8 cellular contexts compared by ENCODE assay signal in genomic region chr20:35662541-35662940, GRCh38. TPM values are rescaled to one million over a fixed set of nuclear protein-coding genes. Genes with fewer than 3 reads are reported as not detected.
DNase-seq lines count a peak whose midpoint lies in the region; ATAC-seq and TF ChIP-seq lines count a peak whose summit lies in the region.

No MANE protein-coding gene starts in this region.

- H3K4me1 ChIP-seq in Loucy (ENCODE audit: insufficient read depth, low read length, poor library complexity, severe bottlenecking), result peaks cover 41% of the 10 kb centered on the region

- H3K4me3 Mint-ChIP-seq in CD14-positive monocyte (peak overlapping the region in 1 of 2 donors; percentile 52), chondrocyte (ENCODE audit: unreplicated experiment) (peak overlapping the region; percentile 92)

- H3K79me2 ChIP-seq in Loucy (ENCODE audit: insufficient read depth, low read length) (peaks cover 73% of the 10 kb centered on the region), neural cell (replicated peaks; ENCODE audit: insufficient read depth, low read length) (peaks cover 69% of the 10 kb centered on the region)

- H3K4me1 Mint-ChIP-seq in CD14-positive monocyte (peaks cover 43% of the 10 kb centered on the region), chondrocyte (ENCODE audit: low read depth) (peaks cover 56% of the 10 kb centered on the region)

- peaks cover 0 to 1% of the 10 kb centered on the region in 2 donors for H3K36me3 Mint-ChIP-seq in CD14-positive monocyte
- no peaks in the 10 kb centered on the region for H3K36me3 Mint-ChIP-seq in chondrocyte (ENCODE audit: low read depth)

- TF ChIP-seq EP300 in neural cell (conservative IDR thresholded peaks at IDR 0.05; ENCODE audit: poor library complexity, severe bottlenecking), result no peak

- H4K20me1 ChIP-seq in Loucy (ENCODE audit: insufficient read depth, low read length, poor library complexity, severe bottlenecking), result peaks cover 69% of the 10 kb centered on the region
- peaks cover 7% of the 10 kb centered on the region for H4K20me1 ChIP-seq in neural cell (ENCODE audit: insufficient read depth)

- TF ChIP-seq RAD21 in neural cell (conservative IDR thresholded peaks at IDR 0.05), result no peak

- H2AFZ ChIP-seq in Loucy (ENCODE audit: low read length) (no peak overlapping the region), neural cell (ENCODE audit: low read depth, low read length) (no peak overlapping the region)

- H3K27me3 Mint-ChIP-seq in CD14-positive monocyte (ENCODE audit: low read depth in 3 of 3) (no peaks in the 10 kb centered on the region), chondrocyte (ENCODE audit: low read depth) (no peaks in the 10 kb centered on the region)

- no peak for ATAC-seq in HG03139 (IDR thresholded peaks at IDR 0.05; ENCODE audit: unreplicated experiment)

- no peaks in the 10 kb centered on the region for H3K9me3 ChIP-seq in Loucy (ENCODE audit: insufficient read depth, low read depth, low read length)
- no peaks in the 10 kb centered on the region for H3K9me3 ChIP-seq in neural cell (ENCODE audit: low read length)

- intact Hi-C loops in CD14-positive monocyte (cut with micrococcal nuclease), result loop anchor here (2.0 to 10.0 kb wide), 2 partner anchors 46 to 48 kb away; partner anchors contain the start of gene SPAG4 (in 1 of the 2)

- no peaks in the 10 kb centered on the region for H3K36me3 ChIP-seq in Loucy (ENCODE audit: insufficient read depth, low read length)
- H3K36me3 ChIP-seq in neural cell (ENCODE audit: insufficient read depth, low read length), result no peaks in the 10 kb centered on the region

- H3K9ac ChIP-seq in Loucy (ENCODE audit: low read depth, low read length, poor library complexity, severe bottlenecking) (peak overlapping the region; percentile 98), neural cell (ENCODE audit: low read length) (peak overlapping the region; percentile 27)

- H3K27ac ChIP-seq in neural cell (ENCODE audit: low read length), result no peak overlapping the region

- H3K9me2 ChIP-seq in Loucy (replicated peaks; ENCODE audit: low read depth, low read length) (no peaks in the 10 kb centered on the region), neural cell (ENCODE audit: insufficient read depth, low read length) (no peaks in the 10 kb centered on the region)

- peak overlapping the region; percentile 98 for H3K4me3 ChIP-seq in Loucy (ENCODE audit: low read length, poor library complexity, severe bottlenecking)
- H3K4me3 ChIP-seq in neural cell (ENCODE audit: low read length), result peak overlapping the region; percentile 87

- DNase-seq in CD14-positive monocyte (ENCODE audit: low spot score) (no peak), chondrocyte (ENCODE audit: low spot score) (no peak), cerebellar nuclear complex (lab: John Stamatoyannopoulos, UW) (no peak), epidermal melanocyte (ENCODE audit: insufficient read length, low spot score) (no peak), NCI-H82 treated with DMSO at 0.1 percent for 48 hours (lab: John Stamatoyannopoulos, UW; ENCODE audit: unreplicated experiment) (no peak)

- no peak for TF ChIP-seq CTCF in CD14-positive monocyte (IDR thresholded peaks at IDR 0.05)
- no peak for TF ChIP-seq CTCF in Loucy (conservative IDR thresholded peaks at IDR 0.05; ENCODE audit: low read length)
- TF ChIP-seq CTCF in chondrocyte (IDR thresholded peaks at IDR 0.05), result no peak
- no peak for TF ChIP-seq CTCF in neural cell (IDR thresholded peaks at IDR 0.05; ENCODE audit: poor library complexity, severe bottlenecking)

- peak overlapping the region; percentile 98 for H3K4me2 ChIP-seq in Loucy (ENCODE audit: low read depth, low read length, poor library complexity, severe bottlenecking)
- peak overlapping the region; percentile 94 for H3K4me2 ChIP-seq in neural cell (ENCODE audit: low read length)

- H3K27me3 ChIP-seq in Loucy (ENCODE audit: insufficient read depth, low read length, poor library complexity, severe bottlenecking), result no peaks in the 10 kb centered on the region
- H3K27me3 ChIP-seq in neural cell (ENCODE audit: insufficient read depth, low read depth, low read length), result no peaks in the 10 kb centered on the region

- H3K9me3 Mint-ChIP-seq in CD14-positive monocyte (peaks cover 0 to 2% (median 0%) of the 10 kb centered on the region in 7 donors), chondrocyte (ENCODE audit: low read depth) (no peaks in the 10 kb centered on the region)

- H3K27ac Mint-ChIP-seq in CD14-positive monocyte (peak overlapping the region in 5 of 7 donors; percentile 10 to 97 (median 72)), chondrocyte (ENCODE audit: unreplicated experiment) (peak overlapping the region; percentile 84)

- H3F3A ChIP-seq in Loucy (ENCODE audit: low read depth) (no peaks in the 10 kb centered on the region), neural cell (ENCODE audit: insufficient read depth, low read length, poor library complexity, severe bottlenecking) (no peaks in the 10 kb centered on the region)

TF ChIP-seq in neural cell, 6 proteins besides CTCF, POLR2A, EP300 and RAD21:
- no peak for TF ChIP-seq MXI1 (conservative IDR thresholded peaks at IDR 0.05; ENCODE audit: poor library complexity, severe bottlenecking)
- TF ChIP-seq EZH2 (IDR thresholded peaks at IDR 0.05; ENCODE audit: borderline replicate concordance, insufficient read depth, low read length, poor library complexity, severe bottlenecking), result no peak
- no peak for TF ChIP-seq POLR2AphosphoS5 (IDR thresholded peaks at IDR 0.05)
- TF ChIP-seq SMC3 (conservative IDR thresholded peaks at IDR 0.05; ENCODE audit: poor library complexity), result no peak
- TF ChIP-seq TAF1 (IDR thresholded peaks at IDR 0.05; ENCODE audit: low read depth), result no peak
- TF ChIP-seq, protein P1, sequence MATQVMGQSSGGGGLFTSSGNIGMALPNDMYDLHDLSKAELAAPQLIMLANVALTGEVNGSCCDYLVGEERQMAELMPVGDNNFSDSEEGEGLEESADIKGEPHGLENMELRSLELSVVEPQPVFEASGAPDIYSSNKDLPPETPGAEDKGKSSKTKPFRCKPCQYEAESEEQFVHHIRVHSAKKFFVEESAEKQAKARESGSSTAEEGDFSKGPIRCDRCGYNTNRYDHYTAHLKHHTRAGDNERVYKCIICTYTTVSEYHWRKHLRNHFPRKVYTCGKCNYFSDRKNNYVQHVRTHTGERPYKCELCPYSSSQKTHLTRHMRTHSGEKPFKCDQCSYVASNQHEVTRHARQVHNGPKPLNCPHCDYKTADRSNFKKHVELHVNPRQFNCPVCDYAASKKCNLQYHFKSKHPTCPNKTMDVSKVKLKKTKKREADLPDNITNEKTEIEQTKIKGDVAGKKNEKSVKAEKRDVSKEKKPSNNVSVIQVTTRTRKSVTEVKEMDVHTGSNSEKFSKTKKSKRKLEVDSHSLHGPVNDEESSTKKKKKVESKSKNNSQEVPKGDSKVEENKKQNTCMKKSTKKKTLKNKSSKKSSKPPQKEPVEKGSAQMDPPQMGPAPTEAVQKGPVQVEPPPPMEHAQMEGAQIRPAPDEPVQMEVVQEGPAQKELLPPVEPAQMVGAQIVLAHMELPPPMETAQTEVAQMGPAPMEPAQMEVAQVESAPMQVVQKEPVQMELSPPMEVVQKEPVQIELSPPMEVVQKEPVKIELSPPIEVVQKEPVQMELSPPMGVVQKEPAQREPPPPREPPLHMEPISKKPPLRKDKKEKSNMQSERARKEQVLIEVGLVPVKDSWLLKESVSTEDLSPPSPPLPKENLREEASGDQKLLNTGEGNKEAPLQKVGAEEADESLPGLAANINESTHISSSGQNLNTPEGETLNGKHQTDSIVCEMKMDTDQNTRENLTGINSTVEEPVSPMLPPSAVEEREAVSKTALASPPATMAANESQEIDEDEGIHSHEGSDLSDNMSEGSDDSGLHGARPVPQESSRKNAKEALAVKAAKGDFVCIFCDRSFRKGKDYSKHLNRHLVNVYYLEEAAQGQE (IDR thresholded peaks at IDR 0.05; ENCODE audit: borderline replicate concordance), result no peak

RNA-seq across cellular contexts. Expression of gene CPNE1, which starts 2.2 kb away (rescaled TPM):
- polyA plus RNA-seq in CD14-positive monocyte, result 100 to 1,000 TPM; 167 to 210 TPM
- total RNA-seq in chondrocyte, result 127 to 142 TPM (median 142 TPM) in 3 replicates
- 148 and 183 TPM in 2 replicates for polyA plus RNA-seq in neural cell
- polyA minus RNA-seq in neural cell, result 75.7 and 89.3 TPM in 2 replicates

RNA-seq across cellular contexts. Expression of gene RBM12, which starts 2.2 kb away (rescaled TPM):
- polyA plus RNA-seq in CD14-positive monocyte, result 10 to 100 TPM; 21.5 to 30.4 TPM
- 59.0 to 66.5 TPM (median 63.8 TPM) in 3 replicates for total RNA-seq in chondrocyte
- polyA plus RNA-seq in neural cell, result 53.9 and 66.0 TPM in 2 replicates
- 142 and 160 TPM in 2 replicates for polyA minus RNA-seq in neural cell

RNA-seq across cellular contexts. Expression of gene NFS1, which starts 36.6 kb away (rescaled TPM):
- polyA plus RNA-seq in CD14-positive monocyte, result 10 to 100 TPM; 18.1 to 19.2 TPM
- total RNA-seq in chondrocyte, result 26.8 to 29.3 TPM (median 27.8 TPM) in 3 replicates
- polyA plus RNA-seq in neural cell, result 55.2 and 67.0 TPM in 2 replicates
- polyA minus RNA-seq in neural cell, result 44.9 and 50.4 TPM in 2 replicates

RNA-seq across cellular contexts. Expression of gene ROMO1, which starts 36.7 kb away (rescaled TPM):
- polyA plus RNA-seq in CD14-positive monocyte (100 to 1,000 TPM; 352 to 448 TPM), neural cell (514 and 557 TPM in 2 replicates)
- 123 to 128 TPM (median 128 TPM) in 3 replicates for total RNA-seq in chondrocyte
- 60.4 and 67.0 TPM in 2 replicates for polyA minus RNA-seq in neural cell

RNA-seq across cellular contexts. Expression of gene SPAG4, which starts 46.9 kb away (rescaled TPM):
- polyA plus RNA-seq in CD14-positive monocyte, result under 1 TPM in 1 of 2 donors, not detected in 1; 0.12 TPM
- total RNA-seq in chondrocyte, result 1.9 to 8.8 TPM (median 8.6 TPM) in 3 replicates
- 1.2 and 4.0 TPM in 2 replicates for polyA plus RNA-seq in neural cell
- 1.5 TPM in 1 of 2 replicates, not detected in the other for polyA minus RNA-seq in neural cell
